21 cellular contexts compared by ENCODE assay signal in genomic region chr1:91714867-91715381, GRCh38.
"Had no signal": no experiment of that assay in that cellular context is flagged by ENCODE, and none has a peak within 500 bp of the region (broad histone marks: within the 10 kb centered on the region; RNA-seq: fewer than 3 reads in every experiment).

No MANE protein-coding gene starts in this region.

- H3K4me1 ChIP-seq: colonic mucosa had no signal

- H3K4me3 Mint-ChIP-seq: activated CD8-positive, alpha-beta T cell treated with anti-CD3 and anti-CD28 coated beads, Interleukin-2, amount 10 ng/mL, durations not matched to agents 7 days and 5 days; activated naive CD8-positive, alpha-beta T cell; activated T-helper 1 cell treated with anti-CD3 and anti-CD28 coated beads, Interleukin-12 subunit alpha, Interleukin-12 subunit beta, Interleukin-2, Interleukin-4 antibody, amounts not matched to agents 30 ng/mL and 10 ng/mL and 1 ng/mL, durations not matched to agents 14 hours and 24 hours and 36 hours; memory B cell; naive B cell; T-cell had no signal

- H3K27me3 Mint-ChIP-seq: activated naive CD8-positive, alpha-beta T cell; effector memory CD8-positive, alpha-beta T cell; T-cell had no signal

- H3K36me3 ChIP-seq: colonic mucosa had no signal

- H3K4me1 Mint-ChIP-seq: memory B cell had no signal

- H3K9me3 ChIP-seq: colonic mucosa, heart left ventricle, mucosa of descending colon, tibial artery had no signal

- H3K27ac ChIP-seq: colonic mucosa, dorsolateral prefrontal cortex, tibial artery had no signal

- H3K27ac Mint-ChIP-seq: activated CD8-positive, alpha-beta T cell treated with anti-CD3 and anti-CD28 coated beads, Interleukin-2, amount 10 ng/mL, durations not matched to agents 7 days and 5 days; activated naive CD8-positive, alpha-beta T cell; activated T-helper 1 cell treated with anti-CD3 and anti-CD28 coated beads, Interleukin-12 subunit alpha, Interleukin-12 subunit beta, Interleukin-2, Interleukin-4 antibody, amounts not matched to agents 30 ng/mL and 10 ng/mL and 1 ng/mL, durations not matched to agents 14 hours and 24 hours and 36 hours; memory B cell; naive B cell had no signal

- H3K36me3 Mint-ChIP-seq: memory B cell, naive B cell had no signal

- H3K27me3 ChIP-seq: colonic mucosa, dorsolateral prefrontal cortex, heart left ventricle, tibial artery had no signal

- ATAC-seq: activated CD8-positive, alpha-beta T cell treated with anti-CD3 and anti-CD28 coated beads, Interleukin-2, amount 10 ng/mL, durations not matched to agents 7 days and 5 days; effector memory CD8-positive, alpha-beta T cell; esophagus mucosa; heart left ventricle; left cardiac atrium; mucosa of descending colon; stimulated activated naive CD8-positive, alpha-beta T cell treated with anti-CD3 and anti-CD28 coated beads, Interleukin-15, Interleukin-2, amounts not matched to agents 100 U/mL and 50 U/mL, for 24 hours; T-cell had no signal

- H3K9me3 Mint-ChIP-seq: activated T-helper 1 cell treated with anti-CD3 and anti-CD28 coated beads, Interleukin-12 subunit alpha, Interleukin-12 subunit beta, Interleukin-2, Interleukin-4 antibody, amounts not matched to agents 30 ng/mL and 10 ng/mL and 1 ng/mL, durations not matched to agents 14 hours and 24 hours and 36 hours; effector memory CD8-positive, alpha-beta T cell; memory B cell; T-cell had no signal

- H3K4me3 ChIP-seq: colonic mucosa, dorsolateral prefrontal cortex, heart left ventricle, mucosa of descending colon, tibial artery had no signal

- DNase-seq: activated CD4-positive, alpha-beta T cell treated with anti-CD3 and anti-CD28 coated beads for 1 hour; activated CD4-positive, alpha-beta T cell treated with anti-CD3 and anti-CD28 coated beads, Interleukin-2, amount 50 U/mL, for 1 hour; activated CD8-positive, alpha-beta T cell treated with anti-CD3 and anti-CD28 coated beads, Interleukin-2, amount 10 ng/mL, durations not matched to agents 7 days and 5 days; activated naive CD4-positive, alpha-beta T cell; central memory CD4-positive, alpha-beta T cell; colonic mucosa; dorsolateral prefrontal cortex; effector memory CD8-positive, alpha-beta T cell; heart left ventricle; islet precursor cell; left cardiac atrium; mucosa of descending colon; naive B cell; stimulated activated CD4-positive, alpha-beta T cell treated with anti-CD3 and anti-CD28 coated beads, Interleukin-4, amount 100 ng/mL, for 4 hours; stimulated activated naive CD8-positive, alpha-beta T cell treated with anti-CD3 and anti-CD28 coated beads, Interleukin-15, Interleukin-2, amounts not matched to agents 100 U/mL and 50 U/mL, for 24 hours; T-cell; tibial artery had no signal
